ENCODE assay signal across 15 cellular contexts in genomic region chr18:50711401-50711800, GRCh38.
DNase-seq lines count a peak whose midpoint lies in the region; ATAC-seq and TF ChIP-seq lines count a peak whose summit lies in the region.
"Had no signal": no experiment of that assay in that cellular context is flagged by ENCODE, and none has a peak within 500 bp of the region (broad histone marks: within the 10 kb centered on the region; RNA-seq: fewer than 3 reads in every experiment).

No MANE protein-coding gene starts in this region.

- H3K9me3 ChIP-seq in right cardiac atrium (ENCODE audit: control insufficient read depth, low read length) (no peaks in the 10 kb centered on the region), BE2C (no peaks in the 10 kb centered on the region)
- H3K9me3 ChIP-seq: HAP-1 had no signal

- WGBS in right cardiac atrium = 46% methylated on average over 5 of the region's 5 CpGs

- H3K4me1 ChIP-seq in right cardiac atrium (ENCODE audit: control insufficient read depth, insufficient read depth, low read length) = no peaks in the 10 kb centered on the region
- no peaks in the 10 kb centered on the region for H3K4me1 ChIP-seq in BE2C
- H3K4me1 ChIP-seq: HAP-1 had no signal

- peak; percentile 64 to 74 for ATAC-seq in right cardiac atrium
- no peak for ATAC-seq in GM21825 (IDR thresholded peaks at IDR 0.05; ENCODE audit: unreplicated experiment)
- ATAC-seq: HepG2, T-cell had no signal

- no peaks in the 10 kb centered on the region for H3K36me3 ChIP-seq in BE2C
- H3K36me3 ChIP-seq: HAP-1 had no signal

- H3K27ac ChIP-seq in right cardiac atrium (ENCODE audit: low read length) = no peak overlapping the region
- H3K27ac ChIP-seq: KMS-11, RWPE1 had no signal

- no peak for TF ChIP-seq CTCF in BE2C (IDR thresholded peaks at IDR 0.05; ENCODE audit: low read depth, low read length)

- peak in 2 of 3 donors; percentile 57 to 70 for DNase-seq in right cardiac atrium
- no peak for DNase-seq in cardiac septum (ENCODE audit: low spot score)
- peak; percentile 90 for DNase-seq in NCI-H524 treated with DMSO at 0.1 percent for 48 hours (lab: John Stamatoyannopoulos, UW)
- peak; percentile 28 for DNase-seq in left kidney (ENCODE audit: low read depth, low spot score)
- DNase-seq in NCI-H187 treated with DMSO at 0.1 percent for 48 hours (lab: John Stamatoyannopoulos, UW) = no peak
- no peak for DNase-seq in BE2C
- DNase-seq: ACHN; CD4-positive, alpha-beta T cell; NCI-H2081 treated with DMSO at 0.1 percent for 48 hours; T-cell had no signal

- no peak overlapping the region for H3K4me3 ChIP-seq in right cardiac atrium (ENCODE audit: low read length)
- no peak overlapping the region for H3K4me3 ChIP-seq in BE2C (ENCODE audit: low read depth, low read length)
- H3K4me3 ChIP-seq: HAP-1 had no signal

- H3K27me3 ChIP-seq in right cardiac atrium (ENCODE audit: control insufficient read depth, insufficient read depth) (no peaks in the 10 kb centered on the region), BE2C (no peaks in the 10 kb centered on the region)

- intact Hi-C loops in right cardiac atrium (cut with DNase I) (no loop called here), cardiac septum (cut with DNase I) (no loop called here)

Comparison
In these comparisons a context has a peak if more than half of its experiments do, and no peak if none do; other contexts are left out.
1. DNase-seq: peak in right cardiac atrium (2 of 3), NCI-H524 treated with DMSO at 0.1 percent for 48 hours (single experiment) and left kidney (single experiment); none in cardiac septum (single experiment), NCI-H187 treated with DMSO at 0.1 percent for 48 hours (single experiment) and BE2C (single experiment).